In the genomic region with DNA sequence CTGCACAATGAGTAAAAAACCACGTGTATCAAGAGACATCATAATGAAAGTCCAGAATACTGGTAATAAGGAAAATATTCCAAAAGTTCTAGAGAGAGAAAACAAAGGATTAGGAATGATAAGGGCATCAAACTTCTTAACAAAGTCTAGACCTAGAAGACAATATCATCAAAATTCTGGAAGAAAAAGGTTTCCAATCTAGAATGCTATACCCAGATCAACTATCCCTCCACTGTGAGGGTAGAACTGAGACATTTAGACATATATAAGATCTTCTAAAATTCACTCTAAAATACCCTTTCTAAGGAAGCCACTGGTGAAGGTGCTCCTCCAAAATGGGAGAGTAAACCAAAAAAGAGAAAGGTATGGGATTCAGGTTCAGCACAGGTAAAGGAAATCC, we compare ENCODE assay signal across 26 cellular contexts. TPM values are rescaled to one million over a fixed set of nuclear protein-coding genes. Genes with fewer than 3 reads are reported as not detected.
DNase-seq lines count a peak whose midpoint lies in the region; ATAC-seq and TF ChIP-seq lines count a peak whose summit lies in the region.
"Had no signal": no experiment of that assay in that cellular context is flagged by ENCODE, and none has a peak within 500 bp of the region (broad histone marks: within the 10 kb centered on the region; RNA-seq: fewer than 3 reads in every experiment).

No MANE protein-coding gene starts in this region.

- H3K4me1 ChIP-seq in naive thymus-derived CD4-positive, alpha-beta T cell (ENCODE audit: control insufficient read depth in 2 of 2, insufficient read depth in 2 of 2, low read length in 2 of 2): peaks cover 6% of the 10 kb centered on the region in 2 donors
- no peaks in the 10 kb centered on the region for H3K4me1 ChIP-seq in mesendoderm (ENCODE audit: control insufficient read depth, low read depth, low read length)

- H3K18ac ChIP-seq in mesendoderm (ENCODE audit: low read length): no peak overlapping the region

- H2BK15ac ChIP-seq in mesendoderm (replicated peaks; ENCODE audit: low read depth): no peak overlapping the region

- peaks cover 35% of the 10 kb centered on the region for H3K36me3 Mint-ChIP-seq in activated CD4-positive, alpha-beta T cell treated with anti-CD3 and anti-CD28 coated beads for 36 hours (ENCODE audit: low read depth)
- peaks cover 61% of the 10 kb centered on the region for H3K36me3 Mint-ChIP-seq in CD4-positive, alpha-beta T cell (ENCODE audit: low read depth)
- peaks cover 27% of the 10 kb centered on the region for H3K36me3 Mint-ChIP-seq in activated T-helper 1 cell treated with anti-CD3 and anti-CD28 coated beads, Interleukin-12 subunit alpha, Interleukin-12 subunit beta, Interleukin-2, Interleukin-4 antibody, amounts not matched to agents 30 ng/mL and 10 ng/mL and 1 ng/mL, durations not matched to agents 14 hours and 24 hours and 36 hours (ENCODE audit: low read depth)
- H3K36me3 Mint-ChIP-seq in naive thymus-derived CD4-positive, alpha-beta T cell: peaks cover 12 to 32% (median 17%) of the 10 kb centered on the region in 5 donors

- no peak overlapping the region for H3K4me3 ChIP-seq in naive thymus-derived CD4-positive, alpha-beta T cell (ENCODE audit: low read length)
- no peak overlapping the region for H3K4me3 ChIP-seq in mesendoderm (ENCODE audit: low read length)
- H3K4me3 ChIP-seq: hepatocyte, SJSA1, vagina had no signal

- peaks cover 2% of the 10 kb centered on the region for H3K79me1 ChIP-seq in mesendoderm (ENCODE audit: low read length)

- TF ChIP-seq CTCF in CD4-positive, alpha-beta T cell (IDR thresholded peaks at IDR 0.05): no peak

- WGBS in mesendoderm (ENCODE audit: extremely low coverage, insufficient coverage, low lambda C conversion rate): no CpG with 5 or more reads among the region's 1 CpG

- H3K4ac ChIP-seq in mesendoderm (ENCODE audit: low read depth, low read length): no peak overlapping the region

- no peak overlapping the region for H3K9ac ChIP-seq in mesendoderm (ENCODE audit: low read length)
- H3K9ac ChIP-seq: KMS-11 had no signal

- POLR2A ChIA-PET in activated CD4-positive, alpha-beta T cell treated with anti-CD3 and anti-CD28 coated beads for 36 hours (lab: Charles Lee): no interaction called here
- POLR2A ChIA-PET in CD4-positive, alpha-beta T cell (lab: Charles Lee): interaction anchor here (1.4 to 3.8 kb wide), 3 partner anchors 161 to 237 kb away, joined by 4 to 56 read pairs (median 23); partner anchors contain the start of genes C12orf57, RNU7-1 and SPSB2
- POLR2A ChIA-PET in naive thymus-derived CD4-positive, alpha-beta T cell (lab: Charles Lee): no interaction called here

- no peak overlapping the region for H3K56ac ChIP-seq in mesendoderm (ENCODE audit: low read length)

- H3K4me1 Mint-ChIP-seq in activated CD4-positive, alpha-beta T cell treated with anti-CD3 and anti-CD28 coated beads for 36 hours: peaks cover 34% of the 10 kb centered on the region
- peaks cover 58% of the 10 kb centered on the region for H3K4me1 Mint-ChIP-seq in CD4-positive, alpha-beta T cell (ENCODE audit: low read depth)
- peaks cover 50% of the 10 kb centered on the region for H3K4me1 Mint-ChIP-seq in activated T-helper 1 cell treated with anti-CD3 and anti-CD28 coated beads, Interleukin-12 subunit alpha, Interleukin-12 subunit beta, Interleukin-2, Interleukin-4 antibody, amounts not matched to agents 30 ng/mL and 10 ng/mL and 1 ng/mL, durations not matched to agents 14 hours and 24 hours and 36 hours (ENCODE audit: low read depth)
- H3K4me1 Mint-ChIP-seq in naive thymus-derived CD4-positive, alpha-beta T cell: peaks cover 35 to 61% (median 57%) of the 10 kb centered on the region in 7 donors

- H3K4me2 ChIP-seq in mesendoderm (ENCODE audit: low read length): no peak overlapping the region
- H3K4me2 ChIP-seq: KMS-11 had no signal

- no peak overlapping the region for H3K4me3 Mint-ChIP-seq in activated CD4-positive, alpha-beta T cell treated with anti-CD3 and anti-CD28 coated beads for 36 hours
- peak overlapping the region; percentile 73 for H3K4me3 Mint-ChIP-seq in CD4-positive, alpha-beta T cell
- H3K4me3 Mint-ChIP-seq in activated T-helper 1 cell treated with anti-CD3 and anti-CD28 coated beads, Interleukin-12 subunit alpha, Interleukin-12 subunit beta, Interleukin-2, Interleukin-4 antibody, amounts not matched to agents 30 ng/mL and 10 ng/mL and 1 ng/mL, durations not matched to agents 14 hours and 24 hours and 36 hours: peak overlapping the region; percentile 38
- H3K4me3 Mint-ChIP-seq in naive thymus-derived CD4-positive, alpha-beta T cell: peak overlapping the region in 7 of 10 donors; percentile 23 to 68 (median 59)

- H3K9me3 Mint-ChIP-seq in activated CD4-positive, alpha-beta T cell treated with anti-CD3 and anti-CD28 coated beads for 36 hours (ENCODE audit: low read depth): peaks cover 8% of the 10 kb centered on the region
- peaks cover 9% of the 10 kb centered on the region for H3K9me3 Mint-ChIP-seq in CD4-positive, alpha-beta T cell
- H3K9me3 Mint-ChIP-seq in activated T-helper 1 cell treated with anti-CD3 and anti-CD28 coated beads, Interleukin-12 subunit alpha, Interleukin-12 subunit beta, Interleukin-2, Interleukin-4 antibody, amounts not matched to agents 30 ng/mL and 10 ng/mL and 1 ng/mL, durations not matched to agents 14 hours and 24 hours and 36 hours: peaks cover 15% of the 10 kb centered on the region
- H3K9me3 Mint-ChIP-seq in naive thymus-derived CD4-positive, alpha-beta T cell: peaks cover 0 to 14% (median 10%) of the 10 kb centered on the region in 11 donors

- no peak overlapping the region for H2AK5ac ChIP-seq in mesendoderm (ENCODE audit: low read length)

- CTCF ChIA-PET in activated CD4-positive, alpha-beta T cell treated with anti-CD3 and anti-CD28 coated beads for 36 hours (lab: Charles Lee): interaction anchor here (0.6 to 1.1 kb wide), 4 partner anchors 39 to 358 kb away, joined by 3 to 4 read pairs (median 3); no protein-coding TSS in a partner anchor
- CTCF ChIA-PET in CD4-positive, alpha-beta T cell (lab: Charles Lee): no interaction called here
- CTCF ChIA-PET in naive thymus-derived CD4-positive, alpha-beta T cell (lab: Charles Lee): interaction anchor here (3.9 kb wide), 1 partner anchor 234 kb away, joined by 45 read pairs; the partner anchor contains the start of gene SPSB2

- H2BK5ac ChIP-seq in mesendoderm (ENCODE audit: low read length): no peak overlapping the region

- peak overlapping the region; percentile 1 for H3K27ac Mint-ChIP-seq in activated CD4-positive, alpha-beta T cell treated with anti-CD3 and anti-CD28 coated beads for 36 hours
- H3K27ac Mint-ChIP-seq in CD4-positive, alpha-beta T cell: peak overlapping the region; percentile 78
- no peak overlapping the region for H3K27ac Mint-ChIP-seq in activated T-helper 1 cell treated with anti-CD3 and anti-CD28 coated beads, Interleukin-12 subunit alpha, Interleukin-12 subunit beta, Interleukin-2, Interleukin-4 antibody, amounts not matched to agents 30 ng/mL and 10 ng/mL and 1 ng/mL, durations not matched to agents 14 hours and 24 hours and 36 hours
- peak overlapping the region in 8 of 9 donors; percentile 36 to 81 (median 68) for H3K27ac Mint-ChIP-seq in naive thymus-derived CD4-positive, alpha-beta T cell

- H3K27me3 Mint-ChIP-seq in activated CD4-positive, alpha-beta T cell treated with anti-CD3 and anti-CD28 coated beads for 36 hours: no peaks in the 10 kb centered on the region
- no peaks in the 10 kb centered on the region for H3K27me3 Mint-ChIP-seq in CD4-positive, alpha-beta T cell
- no peaks in the 10 kb centered on the region for H3K27me3 Mint-ChIP-seq in activated T-helper 1 cell treated with anti-CD3 and anti-CD28 coated beads, Interleukin-12 subunit alpha, Interleukin-12 subunit beta, Interleukin-2, Interleukin-4 antibody, amounts not matched to agents 30 ng/mL and 10 ng/mL and 1 ng/mL, durations not matched to agents 14 hours and 24 hours and 36 hours (ENCODE audit: insufficient read depth)
- H3K27me3 Mint-ChIP-seq in naive thymus-derived CD4-positive, alpha-beta T cell: no peaks in the 10 kb centered on the region

- no peak for DNase-seq in activated CD4-positive, alpha-beta T cell treated with anti-CD3 and anti-CD28 coated beads for 36 hours
- DNase-seq in activated CD4-positive, alpha-beta T cell treated with anti-CD3 and anti-CD28 coated beads, Interleukin-2, amount 50 U/mL, for 1 hour: no peak
- no peak for DNase-seq in CD4-positive, alpha-beta T cell
- no peak for DNase-seq in activated T-helper 1 cell treated with anti-CD3 and anti-CD28 coated beads, Interleukin-12 subunit alpha, Interleukin-12 subunit beta, Interleukin-2, Interleukin-4 antibody, amounts not matched to agents 30 ng/mL and 10 ng/mL and 1 ng/mL, durations not matched to agents 14 hours and 24 hours and 36 hours (ENCODE audit: low spot score)
- no peak for DNase-seq in naive thymus-derived CD4-positive, alpha-beta T cell
- DNase-seq in NCI-H1092 treated with DMSO at 0.1 percent for 48 hours (lab: John Stamatoyannopoulos, UW): no peak
- DNase-seq in epidermal melanocyte (ENCODE audit: insufficient read length, low spot score): no peak
- no peak for DNase-seq in mesendoderm
- DNase-seq: activated CD4-positive, alpha-beta T cell treated with anti-CD3 and anti-CD28 coated beads for 1 hour; anterior cingulate cortex; effector CD4-positive, alpha-beta T cell; left cardiac atrium; NCI-H1436; NCI-H2081; NCI-H524 treated with DMSO at 0.1 percent for 48 hours; OCI-M1; stimulated activated CD8-positive, alpha-beta memory T cell treated with anti-CD3 and anti-CD28 coated beads, Interleukin-4, amount 100 ng/mL, for 48 hours; stomach had no signal

- H3K79me2 ChIP-seq in mesendoderm (ENCODE audit: control insufficient read depth, insufficient read depth, low read length): no peaks in the 10 kb centered on the region

- no peak for ATAC-seq in activated CD4-positive, alpha-beta T cell treated with anti-CD3 and anti-CD28 coated beads for 36 hours
- no peak for ATAC-seq in CD4-positive, alpha-beta T cell (ENCODE audit: poor library complexity)
- no peak for ATAC-seq in naive thymus-derived CD4-positive, alpha-beta T cell
- ATAC-seq: left cardiac atrium, sciatic nerve had no signal

- intact Hi-C loops in activated CD4-positive, alpha-beta T cell treated with anti-CD3 and anti-CD28 coated beads for 36 hours (cut with DNase I, micrococcal nuclease): loop anchor here in 1 of 2 experiments (10.0 kb wide), 1 partner anchor 381 kb away; the partner anchor contains the start of gene COPS7A
- intact Hi-C loops in CD4-positive, alpha-beta T cell (cut with DNase I, micrococcal nuclease): loop anchor here (5.0 kb wide), 1 partner anchor 89 kb away; the partner anchor contains the start of gene LPCAT3 (in 2 of the 2)
- intact Hi-C loops in activated T-helper 1 cell treated with anti-CD3 and anti-CD28 coated beads, Interleukin-12 subunit alpha, Interleukin-12 subunit beta, Interleukin-2, Interleukin-4 antibody, amounts not matched to agents 30 ng/mL and 10 ng/mL and 1 ng/mL, durations not matched to agents 14 hours and 24 hours and 36 hours (cut with micrococcal nuclease): loop anchor here (5.0 kb wide), 2 partner anchors 234 to 254 kb away; partner anchors contain the start of genes CDCA3, SPSB2 and USP5
- intact Hi-C loops in naive thymus-derived CD4-positive, alpha-beta T cell (cut with micrococcal nuclease): loop anchor here in 1 of 2 donors (5.0 kb wide), 1 partner anchor 254 kb away; the partner anchor contains the start of genes CDCA3 and USP5

- no peak overlapping the region for H3K27ac ChIP-seq in CD4-positive, alpha-beta T cell (ENCODE audit: low read depth, low read length)
- no peak overlapping the region for H3K27ac ChIP-seq in naive thymus-derived CD4-positive, alpha-beta T cell (ENCODE audit: low read depth, low read length)
- H3K27ac ChIP-seq in mesendoderm (ENCODE audit: low read depth, low read length): no peak overlapping the region
- H3K27ac ChIP-seq: epithelial cell of prostate, hepatocyte, KMS-11, RWPE1, SJSA1 had no signal

- H2BK120ac ChIP-seq in mesendoderm (ENCODE audit: low read depth, low read length): no peak overlapping the region

- no peak overlapping the region for H4K5ac ChIP-seq in mesendoderm (ENCODE audit: low read length)

- no peak overlapping the region for H4K8ac ChIP-seq in mesendoderm (ENCODE audit: low read depth, low read length)

- no peaks in the 10 kb centered on the region for H3K27me3 ChIP-seq in CD4-positive, alpha-beta T cell (ENCODE audit: control insufficient read depth, insufficient read depth, low read length)
- no peaks in the 10 kb centered on the region for H3K27me3 ChIP-seq in naive thymus-derived CD4-positive, alpha-beta T cell (ENCODE audit: control insufficient read depth in 2 of 2, insufficient read depth in 2 of 2, low read length in 2 of 2)
- H3K27me3 ChIP-seq in mesendoderm (ENCODE audit: insufficient read depth, low read length, poor library complexity): no peaks in the 10 kb centered on the region
- H3K27me3 ChIP-seq: hepatocyte, SJSA1, stomach, vagina had no signal

- H3K23ac ChIP-seq in mesendoderm (ENCODE audit: low read length): no peak overlapping the region

- no peaks in the 10 kb centered on the region for H3K9me3 ChIP-seq in CD4-positive, alpha-beta T cell (ENCODE audit: control insufficient read depth, low read length)
- H3K9me3 ChIP-seq in naive thymus-derived CD4-positive, alpha-beta T cell (ENCODE audit: control insufficient read depth in 2 of 3, low read length in 3 of 3): peaks cover 0 to 4% (median 0%) of the 10 kb centered on the region in 3 experiments
- H3K9me3 ChIP-seq: stomach, vagina had no signal

- peaks cover 0 to 11% (median 0%) of the 10 kb centered on the region in 3 experiments for H3K36me3 ChIP-seq in naive thymus-derived CD4-positive, alpha-beta T cell (ENCODE audit: control insufficient read depth in 2 of 3, insufficient read depth in 3 of 3, low read length in 3 of 3)
- no peaks in the 10 kb centered on the region for H3K36me3 ChIP-seq in mesendoderm (ENCODE audit: control insufficient read depth, insufficient read depth, low read length)
- H3K36me3 ChIP-seq: SJSA1 had no signal

RNA-seq across cellular contexts. Expression of gene C1RL, which starts 2.9 kb away (rescaled TPM):
- 10 to 100 TPM; 17.3 to 18.9 TPM for total RNA-seq in activated CD4-positive, alpha-beta T cell treated with anti-CD3 and anti-CD28 coated beads for 36 hours
- 10 to 100 TPM; 12.2 to 14.1 TPM for total RNA-seq in CD4-positive, alpha-beta T cell
- 21.5 and 21.8 TPM in 2 replicates for total RNA-seq in activated T-helper 1 cell treated with anti-CD3 and anti-CD28 coated beads, Interleukin-12 subunit alpha, Interleukin-12 subunit beta, Interleukin-2, Interleukin-4 antibody, amounts not matched to agents 30 ng/mL and 10 ng/mL and 1 ng/mL, durations not matched to agents 14 hours and 24 hours and 36 hours
- 10 to 100 TPM; 18.5 to 38.6 (median 24.4) TPM for total RNA-seq in naive thymus-derived CD4-positive, alpha-beta T cell
- 1 to 10 TPM; 2.9 to 4.4 TPM for polyA plus RNA-seq in naive thymus-derived CD4-positive, alpha-beta T cell
- 4.2 TPM for polyA plus RNA-seq in mesendoderm (2013, experiment 1 of 2)
- 4.1 TPM for polyA plus RNA-seq in mesendoderm (2013, experiment 2 of 2)

RNA-seq across cellular contexts. Expression of gene C1R, which starts 13.8 kb away (rescaled TPM):
- total RNA-seq in activated CD4-positive, alpha-beta T cell treated with anti-CD3 and anti-CD28 coated beads for 36 hours: 1 to 10 TPM; 1.4 to 2.2 TPM
- total RNA-seq in CD4-positive, alpha-beta T cell: 1 to 10 TPM; 3.1 to 4.0 TPM
- 1.7 and 2.0 TPM in 2 replicates for total RNA-seq in activated T-helper 1 cell treated with anti-CD3 and anti-CD28 coated beads, Interleukin-12 subunit alpha, Interleukin-12 subunit beta, Interleukin-2, Interleukin-4 antibody, amounts not matched to agents 30 ng/mL and 10 ng/mL and 1 ng/mL, durations not matched to agents 14 hours and 24 hours and 36 hours
- total RNA-seq in naive thymus-derived CD4-positive, alpha-beta T cell: 1 to 10 TPM; 1.6 to 7.2 (median 4.8) TPM
- polyA plus RNA-seq in naive thymus-derived CD4-positive, alpha-beta T cell: 1 to 10 TPM; 1.0 to 2.9 TPM
- polyA plus RNA-seq in mesendoderm (2013, experiment 1 of 2): 1.2 TPM
- 1.1 TPM for polyA plus RNA-seq in mesendoderm (2013, experiment 2 of 2)

RNA-seq across cellular contexts. Expression of gene RBP5, which starts 22.6 kb away (rescaled TPM):
- not detected for total RNA-seq in activated CD4-positive, alpha-beta T cell treated with anti-CD3 and anti-CD28 coated beads for 36 hours
- total RNA-seq in CD4-positive, alpha-beta T cell: not detected
- 0.51 TPM in 1 of 2 replicates, not detected in the other for total RNA-seq in activated T-helper 1 cell treated with anti-CD3 and anti-CD28 coated beads, Interleukin-12 subunit alpha, Interleukin-12 subunit beta, Interleukin-2, Interleukin-4 antibody, amounts not matched to agents 30 ng/mL and 10 ng/mL and 1 ng/mL, durations not matched to agents 14 hours and 24 hours and 36 hours
- 1 to 10 TPM in 1 of 5 experiments, under 1 TPM in 2, not detected in 2; 0.46 to 1.4 (median 0.50) TPM for total RNA-seq in naive thymus-derived CD4-positive, alpha-beta T cell
- not detected for polyA plus RNA-seq in naive thymus-derived CD4-positive, alpha-beta T cell
- 8.6 TPM for polyA plus RNA-seq in mesendoderm (2013, experiment 1 of 2)
- polyA plus RNA-seq in mesendoderm (2013, experiment 2 of 2): 7.7 TPM
- total RNA-seq: bronchial epithelial cell, SJSA1, stomach had no signal

RNA-seq across cellular contexts. Expression of gene CLSTN3, which starts 24.1 kb away (rescaled TPM):
- 10 to 100 TPM; 28.2 to 37.9 TPM for total RNA-seq in activated CD4-positive, alpha-beta T cell treated with anti-CD3 and anti-CD28 coated beads for 36 hours
- 10 to 100 TPM; 29.1 to 33.9 TPM for total RNA-seq in CD4-positive, alpha-beta T cell
- 48.5 and 50.8 TPM in 2 replicates for total RNA-seq in activated T-helper 1 cell treated with anti-CD3 and anti-CD28 coated beads, Interleukin-12 subunit alpha, Interleukin-12 subunit beta, Interleukin-2, Interleukin-4 antibody, amounts not matched to agents 30 ng/mL and 10 ng/mL and 1 ng/mL, durations not matched to agents 14 hours and 24 hours and 36 hours
- total RNA-seq in naive thymus-derived CD4-positive, alpha-beta T cell: 10 to 100 TPM; 20.2 to 76.3 (median 38.7) TPM
- polyA plus RNA-seq in naive thymus-derived CD4-positive, alpha-beta T cell: 1 to 10 TPM; 1.1 to 4.9 TPM
- polyA plus RNA-seq in mesendoderm (2013, experiment 1 of 2): 28.3 TPM
- 26.1 TPM for polyA plus RNA-seq in mesendoderm (2013, experiment 2 of 2)

RNA-seq across cellular contexts. Expression of gene C1S, which starts 45.6 kb away (rescaled TPM):
- 1 to 10 TPM; 2.4 to 2.8 TPM for total RNA-seq in activated CD4-positive, alpha-beta T cell treated with anti-CD3 and anti-CD28 coated beads for 36 hours
- total RNA-seq in CD4-positive, alpha-beta T cell: 1 to 10 TPM; 3.8 to 4.6 TPM
- total RNA-seq in activated T-helper 1 cell treated with anti-CD3 and anti-CD28 coated beads, Interleukin-12 subunit alpha, Interleukin-12 subunit beta, Interleukin-2, Interleukin-4 antibody, amounts not matched to agents 30 ng/mL and 10 ng/mL and 1 ng/mL, durations not matched to agents 14 hours and 24 hours and 36 hours: 1.6 and 2.4 TPM in 2 replicates
- 1 to 10 TPM; 2.0 to 3.9 (median 3.0) TPM for total RNA-seq in naive thymus-derived CD4-positive, alpha-beta T cell
- not detected for polyA plus RNA-seq in naive thymus-derived CD4-positive, alpha-beta T cell
- 4.0 TPM for polyA plus RNA-seq in mesendoderm (2013, experiment 1 of 2)
- polyA plus RNA-seq in mesendoderm (2013, experiment 2 of 2): 3.6 TPM
